Comparison of ENCODE assay signal across 28 cellular contexts in genomic region chr15:71221417-71221816, GRCh38.
"Had no signal": no experiment of that assay in that cellular context is flagged by ENCODE, and none has a peak within 500 bp of the region (broad histone marks: within the 10 kb centered on the region; RNA-seq: fewer than 3 reads in every experiment).

No MANE protein-coding gene starts in this region.

- H3K27me3 ChIP-seq: esophagus muscularis mucosa, esophagus squamous epithelium, foreskin keratinocyte, gastrocnemius medialis, gastroesophageal sphincter, heart left ventricle, heart right ventricle, hepatocyte had no signal

- H3K79me2 ChIP-seq: hepatocyte had no signal

- H3K4me1 ChIP-seq: gastrocnemius medialis had no signal

- H3K9me3 Mint-ChIP-seq: dendritic cell treated with granulocyte-macrophage colony-stimulating factor and Interleukin-4, amounts not matched to agents 40 ng/mL and 50 ng/mL, for 4 days; effector memory CD8-positive, alpha-beta T cell; endodermal cell had no signal

- H3K27ac Mint-ChIP-seq: dendritic cell treated with granulocyte-macrophage colony-stimulating factor and Interleukin-4, amounts not matched to agents 40 ng/mL and 50 ng/mL, for 4 days; effector memory CD8-positive, alpha-beta T cell; endodermal cell had no signal

- DNase-seq: cortex of kidney; dermis blood vessel endothelial cell; dorsolateral prefrontal cortex; effector CD4-positive, alpha-beta T cell; effector CD8-positive, alpha-beta T cell; effector memory CD4-positive, alpha-beta T cell; effector memory CD8-positive, alpha-beta T cell; endodermal cell; erythroblast; esophagus squamous epithelium; foreskin fibroblast; foreskin keratinocyte; foreskin melanocyte; gastrocnemius medialis; glutamatergic neuron; head of caudate nucleus; heart left ventricle; heart right ventricle; hippocampal formation had no signal

- H3K4me3 ChIP-seq: coronary artery, dorsolateral prefrontal cortex, esophagus muscularis mucosa, esophagus squamous epithelium, gastrocnemius medialis, gastroesophageal sphincter, heart left ventricle, heart right ventricle, hepatocyte had no signal

- H3K4me2 ChIP-seq: hepatocyte had no signal

- ATAC-seq: effector memory CD8-positive, alpha-beta T cell; esophagus mucosa; foreskin keratinocyte; gastrocnemius medialis; gastroesophageal sphincter; heart left ventricle; heart right ventricle had no signal

- FAIRE-seq: endometrium, endothelial cell of umbilical vein, frontal cortex had no signal

- H3K9me3 ChIP-seq: esophagus muscularis mucosa, esophagus squamous epithelium, gastrocnemius medialis, gastroesophageal sphincter had no signal

- H2AFZ ChIP-seq: hepatocyte had no signal

- H3K36me3 ChIP-seq: esophagus muscularis mucosa, esophagus squamous epithelium, gastrocnemius medialis, gastroesophageal sphincter had no signal

- H3K27ac ChIP-seq: coronary artery, dorsolateral prefrontal cortex, esophagus muscularis mucosa, esophagus squamous epithelium, gastrocnemius medialis, gastroesophageal sphincter, heart left ventricle, hepatocyte had no signal

- H3K4me3 Mint-ChIP-seq: dendritic cell treated with granulocyte-macrophage colony-stimulating factor and Interleukin-4, amounts not matched to agents 40 ng/mL and 50 ng/mL, for 4 days; effector memory CD8-positive, alpha-beta T cell; endodermal cell had no signal
